ENCODE assay signal across 1 cellular context in the genomic region with DNA sequence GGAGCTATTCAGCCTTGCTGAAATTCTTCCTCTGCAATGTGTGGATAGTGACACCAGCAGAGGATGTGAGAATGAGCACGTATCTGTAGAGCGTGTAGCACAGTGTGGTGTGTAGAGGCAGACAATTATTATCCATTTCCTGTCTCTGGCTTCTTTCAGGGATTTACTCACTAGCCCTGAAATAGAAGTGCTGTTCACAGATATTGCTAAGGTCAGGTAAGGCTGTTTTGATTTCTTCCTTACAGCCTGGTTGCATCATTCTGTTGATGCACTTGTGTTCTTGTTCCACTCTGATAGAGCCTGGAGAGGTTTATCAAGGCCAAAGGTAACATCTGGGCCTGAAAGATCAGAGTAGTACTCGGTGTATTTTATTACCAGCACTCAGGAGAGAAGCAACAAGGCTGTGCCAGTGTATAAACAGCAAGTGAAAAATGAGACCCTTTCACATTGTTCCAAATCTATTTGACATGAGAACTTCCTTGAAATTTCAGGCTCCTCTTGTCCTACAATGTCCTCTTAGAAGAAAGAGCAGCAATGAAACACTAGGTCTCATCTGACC.
TF ChIP-seq lines count a peak whose summit lies in the region.

No MANE protein-coding gene starts in this region.

TF ChIP-seq in GM12878, 131 proteins besides CTCF, POLR2A, EP300 and RAD21:
- TF ChIP-seq GABPA (IDR thresholded peaks at IDR 0.05; ENCODE audit: low read depth) (no peak), SMAD1 (IDR thresholded peaks at IDR 0.05; ENCODE audit: low read depth, partially characterized antibody) (no peak), MTA3 (IDR thresholded peaks at IDR 0.05; ENCODE audit: borderline replicate concordance, low read length) (no peak), NBN (IDR thresholded peaks at IDR 0.05) (peak; percentile 43; the same call in 1 of the 2 replicates), IKZF1 (conservative IDR thresholded peaks at IDR 0.05) (no peak; the same call in 1 of the 2 replicates), MYB (IDR thresholded peaks at IDR 0.05; ENCODE audit: borderline replicate concordance, low read depth, low read length) (no peak), MTA2 (IDR thresholded peaks at IDR 0.05; ENCODE audit: low read depth) (0 out of 2 replicates have a peak, but pooled peaks have one; percentile 15), MEF2B (IDR thresholded peaks at IDR 0.05; ENCODE audit: partially characterized antibody, poor library complexity, severe bottlenecking) (peak; percentile 46), ZNF274 (IDR thresholded peaks at IDR 0.05; ENCODE audit: insufficient read depth, insufficient read length) (no peak), ZBED1 (IDR thresholded peaks at IDR 0.05; ENCODE audit: borderline replicate concordance) (no peak), ETV6 (conservative IDR thresholded peaks at IDR 0.05 in 1 of 2, IDR thresholded peaks at IDR 0.05 in 1 of 2; ENCODE audit: borderline replicate concordance in 1 of 2, low read depth in 1 of 2) (no peak), EZH2 (IDR thresholded peaks at IDR 0.05; ENCODE audit: borderline replicate concordance, control insufficient read depth, low read depth, low read length) (no peak), RB1 (IDR thresholded peaks at IDR 0.05; ENCODE audit: borderline replicate concordance) (no peak), SMAD5 (IDR thresholded peaks at IDR 0.05; ENCODE audit: low read depth) (no peak), ZNF217 (IDR thresholded peaks at IDR 0.05) (no peak), RCOR1 (conservative IDR thresholded peaks at IDR 0.05; ENCODE audit: low read depth, low read length) (no peak), ATF7 (IDR thresholded peaks at IDR 0.05; ENCODE audit: low read depth) (peak; percentile 47; the same call in 1 of the 2 replicates), BCL11A (IDR thresholded peaks at IDR 0.05; ENCODE audit: low read depth, low read length) (no peak), CEBPB (IDR thresholded peaks at IDR 0.05; ENCODE audit: borderline replicate concordance in 1 of 2, low read depth in 2 of 2, low read length in 2 of 2) (no peak), NFYA (IDR thresholded peaks at IDR 0.05; ENCODE audit: borderline replicate concordance, low read depth, low read length) (no peak), PML (IDR thresholded peaks at IDR 0.05; ENCODE audit: low read length) (no peak), NR2C1 (IDR thresholded peaks at IDR 0.05) (peak; percentile 8; the same call in 1 of the 2 replicates), ZZZ3 (IDR thresholded peaks at IDR 0.05; ENCODE audit: control insufficient read depth, insufficient read length, low read depth) (no peak), NR2F1 (conservative IDR thresholded peaks at IDR 0.05) (no peak), IKZF2 (IDR thresholded peaks at IDR 0.05) (peak in 1 of 2 experiments; percentile 46; a peak in 1 of 4 replicates), FOS (IDR thresholded peaks at IDR 0.05; ENCODE audit: borderline replicate concordance, extremely low read depth, insufficient read length) (no peak)
- TF ChIP-seq, protein P1, sequence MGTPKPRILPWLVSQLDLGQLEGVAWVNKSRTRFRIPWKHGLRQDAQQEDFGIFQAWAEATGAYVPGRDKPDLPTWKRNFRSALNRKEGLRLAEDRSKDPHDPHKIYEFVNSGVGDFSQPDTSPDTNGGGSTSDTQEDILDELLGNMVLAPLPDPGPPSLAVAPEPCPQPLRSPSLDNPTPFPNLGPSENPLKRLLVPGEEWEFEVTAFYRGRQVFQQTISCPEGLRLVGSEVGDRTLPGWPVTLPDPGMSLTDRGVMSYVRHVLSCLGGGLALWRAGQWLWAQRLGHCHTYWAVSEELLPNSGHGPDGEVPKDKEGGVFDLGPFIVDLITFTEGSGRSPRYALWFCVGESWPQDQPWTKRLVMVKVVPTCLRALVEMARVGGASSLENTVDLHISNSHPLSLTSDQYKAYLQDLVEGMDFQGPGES (IDR thresholded peaks at IDR 0.05), result no peak
- TF ChIP-seq, protein P2, sequence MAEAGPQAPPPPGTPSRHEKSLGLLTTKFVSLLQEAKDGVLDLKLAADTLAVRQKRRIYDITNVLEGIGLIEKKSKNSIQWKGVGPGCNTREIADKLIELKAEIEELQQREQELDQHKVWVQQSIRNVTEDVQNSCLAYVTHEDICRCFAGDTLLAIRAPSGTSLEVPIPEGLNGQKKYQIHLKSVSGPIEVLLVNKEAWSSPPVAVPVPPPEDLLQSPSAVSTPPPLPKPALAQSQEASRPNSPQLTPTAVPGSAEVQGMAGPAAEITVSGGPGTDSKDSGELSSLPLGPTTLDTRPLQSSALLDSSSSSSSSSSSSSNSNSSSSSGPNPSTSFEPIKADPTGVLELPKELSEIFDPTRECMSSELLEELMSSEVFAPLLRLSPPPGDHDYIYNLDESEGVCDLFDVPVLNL (IDR thresholded peaks at IDR 0.05; ENCODE audit: low read depth, low read length), result no peak
- TF ChIP-seq, protein P3, sequence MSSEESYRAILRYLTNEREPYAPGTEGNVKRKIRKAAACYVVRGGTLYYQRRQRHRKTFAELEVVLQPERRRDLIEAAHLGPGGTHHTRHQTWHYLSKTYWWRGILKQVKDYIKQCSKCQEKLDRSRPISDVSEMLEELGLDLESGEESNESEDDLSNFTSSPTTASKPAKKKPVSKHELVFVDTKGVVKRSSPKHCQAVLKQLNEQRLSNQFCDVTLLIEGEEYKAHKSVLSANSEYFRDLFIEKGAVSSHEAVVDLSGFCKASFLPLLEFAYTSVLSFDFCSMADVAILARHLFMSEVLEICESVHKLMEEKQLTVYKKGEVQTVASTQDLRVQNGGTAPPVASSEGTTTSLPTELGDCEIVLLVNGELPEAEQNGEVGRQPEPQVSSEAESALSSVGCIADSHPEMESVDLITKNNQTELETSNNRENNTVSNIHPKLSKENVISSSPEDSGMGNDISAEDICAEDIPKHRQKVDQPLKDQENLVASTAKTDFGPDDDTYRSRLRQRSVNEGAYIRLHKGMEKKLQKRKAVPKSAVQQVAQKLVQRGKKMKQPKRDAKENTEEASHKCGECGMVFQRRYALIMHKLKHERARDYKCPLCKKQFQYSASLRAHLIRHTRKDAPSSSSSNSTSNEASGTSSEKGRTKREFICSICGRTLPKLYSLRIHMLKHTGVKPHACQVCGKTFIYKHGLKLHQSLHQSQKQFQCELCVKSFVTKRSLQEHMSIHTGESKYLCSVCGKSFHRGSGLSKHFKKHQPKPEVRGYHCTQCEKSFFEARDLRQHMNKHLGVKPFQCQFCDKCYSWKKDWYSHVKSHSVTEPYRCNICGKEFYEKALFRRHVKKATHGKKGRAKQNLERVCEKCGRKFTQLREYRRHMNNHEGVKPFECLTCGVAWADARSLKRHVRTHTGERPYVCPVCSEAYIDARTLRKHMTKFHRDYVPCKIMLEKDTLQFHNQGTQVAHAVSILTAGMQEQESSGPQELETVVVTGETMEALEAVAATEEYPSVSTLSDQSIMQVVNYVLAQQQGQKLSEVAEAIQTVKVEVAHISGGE (CRISPR knock-in tag; IDR thresholded peaks at IDR 0.05), result no peak
- TF ChIP-seq, protein P4, sequence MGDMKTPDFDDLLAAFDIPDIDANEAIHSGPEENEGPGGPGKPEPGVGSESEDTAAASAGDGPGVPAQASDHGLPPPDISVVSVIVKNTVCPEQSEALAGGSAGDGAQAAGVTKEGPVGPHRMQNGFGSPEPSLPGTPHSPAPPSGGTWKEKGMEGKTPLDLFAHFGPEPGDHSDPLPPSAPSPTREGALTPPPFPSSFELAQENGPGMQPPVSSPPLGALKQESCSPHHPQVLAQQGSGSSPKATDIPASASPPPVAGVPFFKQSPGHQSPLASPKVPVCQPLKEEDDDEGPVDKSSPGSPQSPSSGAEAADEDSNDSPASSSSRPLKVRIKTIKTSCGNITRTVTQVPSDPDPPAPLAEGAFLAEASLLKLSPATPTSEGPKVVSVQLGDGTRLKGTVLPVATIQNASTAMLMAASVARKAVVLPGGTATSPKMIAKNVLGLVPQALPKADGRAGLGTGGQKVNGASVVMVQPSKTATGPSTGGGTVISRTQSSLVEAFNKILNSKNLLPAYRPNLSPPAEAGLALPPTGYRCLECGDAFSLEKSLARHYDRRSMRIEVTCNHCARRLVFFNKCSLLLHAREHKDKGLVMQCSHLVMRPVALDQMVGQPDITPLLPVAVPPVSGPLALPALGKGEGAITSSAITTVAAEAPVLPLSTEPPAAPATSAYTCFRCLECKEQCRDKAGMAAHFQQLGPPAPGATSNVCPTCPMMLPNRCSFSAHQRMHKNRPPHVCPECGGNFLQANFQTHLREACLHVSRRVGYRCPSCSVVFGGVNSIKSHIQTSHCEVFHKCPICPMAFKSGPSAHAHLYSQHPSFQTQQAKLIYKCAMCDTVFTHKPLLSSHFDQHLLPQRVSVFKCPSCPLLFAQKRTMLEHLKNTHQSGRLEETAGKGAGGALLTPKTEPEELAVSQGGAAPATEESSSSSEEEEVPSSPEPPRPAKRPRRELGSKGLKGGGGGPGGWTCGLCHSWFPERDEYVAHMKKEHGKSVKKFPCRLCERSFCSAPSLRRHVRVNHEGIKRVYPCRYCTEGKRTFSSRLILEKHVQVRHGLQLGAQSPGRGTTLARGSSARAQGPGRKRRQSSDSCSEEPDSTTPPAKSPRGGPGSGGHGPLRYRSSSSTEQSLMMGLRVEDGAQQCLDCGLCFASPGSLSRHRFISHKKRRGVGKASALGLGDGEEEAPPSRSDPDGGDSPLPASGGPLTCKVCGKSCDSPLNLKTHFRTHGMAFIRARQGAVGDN (IDR thresholded peaks at IDR 0.05), result no peak
- TF ChIP-seq, protein P5, sequence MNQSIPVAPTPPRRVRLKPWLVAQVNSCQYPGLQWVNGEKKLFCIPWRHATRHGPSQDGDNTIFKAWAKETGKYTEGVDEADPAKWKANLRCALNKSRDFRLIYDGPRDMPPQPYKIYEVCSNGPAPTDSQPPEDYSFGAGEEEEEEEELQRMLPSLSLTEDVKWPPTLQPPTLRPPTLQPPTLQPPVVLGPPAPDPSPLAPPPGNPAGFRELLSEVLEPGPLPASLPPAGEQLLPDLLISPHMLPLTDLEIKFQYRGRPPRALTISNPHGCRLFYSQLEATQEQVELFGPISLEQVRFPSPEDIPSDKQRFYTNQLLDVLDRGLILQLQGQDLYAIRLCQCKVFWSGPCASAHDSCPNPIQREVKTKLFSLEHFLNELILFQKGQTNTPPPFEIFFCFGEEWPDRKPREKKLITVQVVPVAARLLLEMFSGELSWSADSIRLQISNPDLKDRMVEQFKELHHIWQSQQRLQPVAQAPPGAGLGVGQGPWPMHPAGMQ (IDR thresholded peaks at IDR 0.05; ENCODE audit: borderline replicate concordance), result no peak
- TF ChIP-seq, protein P6, sequence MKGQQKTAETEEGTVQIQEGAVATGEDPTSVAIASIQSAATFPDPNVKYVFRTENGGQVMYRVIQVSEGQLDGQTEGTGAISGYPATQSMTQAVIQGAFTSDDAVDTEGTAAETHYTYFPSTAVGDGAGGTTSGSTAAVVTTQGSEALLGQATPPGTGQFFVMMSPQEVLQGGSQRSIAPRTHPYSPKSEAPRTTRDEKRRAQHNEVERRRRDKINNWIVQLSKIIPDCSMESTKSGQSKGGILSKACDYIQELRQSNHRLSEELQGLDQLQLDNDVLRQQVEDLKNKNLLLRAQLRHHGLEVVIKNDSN (IDR thresholded peaks at IDR 0.05; ENCODE audit: borderline replicate concordance, extremely low read length, insufficient read depth, low read depth, low read length), result no peak
- TF ChIP-seq, protein P7, sequence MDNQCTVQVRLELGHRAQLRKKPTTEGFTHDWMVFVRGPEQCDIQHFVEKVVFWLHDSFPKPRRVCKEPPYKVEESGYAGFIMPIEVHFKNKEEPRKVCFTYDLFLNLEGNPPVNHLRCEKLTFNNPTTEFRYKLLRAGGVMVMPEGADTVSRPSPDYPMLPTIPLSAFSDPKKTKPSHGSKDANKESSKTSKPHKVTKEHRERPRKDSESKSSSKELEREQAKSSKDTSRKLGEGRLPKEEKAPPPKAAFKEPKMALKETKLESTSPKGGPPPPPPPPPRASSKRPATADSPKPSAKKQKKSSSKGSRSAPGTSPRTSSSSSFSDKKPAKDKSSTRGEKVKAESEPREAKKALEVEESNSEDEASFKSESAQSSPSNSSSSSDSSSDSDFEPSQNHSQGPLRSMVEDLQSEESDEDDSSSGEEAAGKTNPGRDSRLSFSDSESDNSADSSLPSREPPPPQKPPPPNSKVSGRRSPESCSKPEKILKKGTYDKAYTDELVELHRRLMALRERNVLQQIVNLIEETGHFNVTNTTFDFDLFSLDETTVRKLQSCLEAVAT (IDR thresholded peaks at IDR 0.05), result no peak
- TF ChIP-seq, protein P8, sequence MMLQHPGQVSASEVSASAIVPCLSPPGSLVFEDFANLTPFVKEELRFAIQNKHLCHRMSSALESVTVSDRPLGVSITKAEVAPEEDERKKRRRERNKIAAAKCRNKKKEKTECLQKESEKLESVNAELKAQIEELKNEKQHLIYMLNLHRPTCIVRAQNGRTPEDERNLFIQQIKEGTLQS (IDR thresholded peaks at IDR 0.05; ENCODE audit: borderline replicate concordance, extremely low read depth, low read depth, low read length), result no peak
